In the genomic region with DNA sequence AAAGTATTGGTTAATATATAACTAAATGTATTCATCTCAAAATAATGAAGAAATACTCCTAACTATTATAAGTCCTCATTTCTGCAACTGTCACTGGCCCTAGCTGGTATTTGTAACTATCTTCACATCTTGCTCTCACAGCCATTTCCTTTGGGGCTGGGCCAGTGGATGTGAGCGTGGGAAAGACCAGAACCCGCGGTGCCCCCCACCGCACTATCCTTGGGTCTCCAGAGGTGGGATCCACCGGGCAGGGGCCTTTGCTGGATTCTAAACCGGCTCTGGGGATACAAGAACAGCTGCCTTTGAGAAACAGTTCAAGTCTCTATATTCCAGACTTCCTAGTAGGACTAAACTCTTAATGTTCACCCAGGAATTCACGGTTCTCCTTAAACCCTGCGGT, we compare ENCODE assay signal across 11 cellular contexts. TPM values are rescaled to one million over a fixed set of nuclear protein-coding genes. Genes with fewer than 3 reads are reported as not detected.
"Had no signal": no experiment of that assay in that cellular context is flagged by ENCODE, and none has a peak within 500 bp of the region (broad histone marks: within the 10 kb centered on the region; RNA-seq: fewer than 3 reads in every experiment).

No MANE protein-coding gene starts in this region.

RNA-seq across cellular contexts. Expression of gene PPIAL4C, which starts 54.8 kb away (rescaled TPM):
- total RNA-seq: bronchial epithelial cell, epithelial cell of proximal tubule, fibroblast of villous mesenchyme, heart left ventricle, left lobe of liver, lower lobe of right lung, omental fat pad, stomach, suprapubic skin, tibial nerve, urinary bladder had no signal
